ENCODE assay signal across 27 cellular contexts in the genomic region with DNA sequence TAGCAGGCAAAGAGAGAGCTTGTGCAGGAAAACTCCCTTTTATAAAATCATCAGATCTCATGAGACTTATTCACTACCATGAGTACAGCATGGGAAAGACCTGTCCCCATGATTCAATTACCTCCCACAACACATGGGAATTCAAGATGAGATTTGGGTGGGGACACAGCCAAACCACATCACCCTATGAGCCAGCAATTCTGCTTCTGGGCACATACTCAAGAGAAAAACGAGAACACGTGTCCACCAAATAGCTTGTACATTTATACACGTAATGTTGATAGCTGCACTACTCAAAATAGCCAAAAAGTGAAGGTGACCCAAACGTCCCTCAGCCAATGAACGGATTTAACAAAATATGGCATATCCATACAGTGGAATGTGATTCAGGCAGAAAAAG.
DNase-seq lines count a peak whose midpoint lies in the region; ATAC-seq and TF ChIP-seq lines count a peak whose summit lies in the region.
"Had no signal": no experiment of that assay in that cellular context is flagged by ENCODE, and none has a peak within 500 bp of the region (broad histone marks: within the 10 kb centered on the region; RNA-seq: fewer than 3 reads in every experiment).

No MANE protein-coding gene starts in this region.

- no peaks in the 10 kb centered on the region for H3K36me3 ChIP-seq in transverse colon
- H3K36me3 ChIP-seq: gastrocnemius medialis, right atrium auricular region, vagina had no signal

- H3K4me1 ChIP-seq in H9 (ENCODE audit: insufficient read depth, low read length) = peaks cover 3% of the 10 kb centered on the region; the same call in 1 of the 2 replicates
- H3K4me1 ChIP-seq in transverse colon = peaks cover 0 to 6% (median 2%) of the 10 kb centered on the region in 4 donors
- H3K4me1 ChIP-seq: gastrocnemius medialis, parathyroid adenoma, right atrium auricular region, vagina had no signal

- no peak overlapping the region for H2AFZ ChIP-seq in H9 (ENCODE audit: low read length)
- H2AFZ ChIP-seq: parathyroid adenoma had no signal

- H2AK5ac ChIP-seq in H9 (ENCODE audit: insufficient read length, low read length) = no peak overlapping the region

- H4K5ac ChIP-seq in H9 (ENCODE audit: insufficient read length, low read depth, low read length) = no peak overlapping the region

- no peak for TF ChIP-seq POLR2A in transverse colon (IDR thresholded peaks at IDR 0.05)

- H2BK20ac ChIP-seq in H9 (ENCODE audit: low read depth, low read length, poor library complexity, severe bottlenecking) = no peak overlapping the region

- H3K4me2 ChIP-seq in H9 (ENCODE audit: insufficient read depth, insufficient read length, low read length) = no peak overlapping the region

- no peak overlapping the region for H3K56ac ChIP-seq in H9 (ENCODE audit: insufficient read length, low read depth, low read length)

- ATAC-seq in HG03095 (IDR thresholded peaks at IDR 0.05; ENCODE audit: unreplicated experiment) = no peak
- ATAC-seq: activated T-helper 17 cell treated with anti-CD3 and anti-CD28 coated beads, Interleukin-2, amount 50 U/mL, for 72 hours; Right ventricle myocardium inferior; stimulated activated memory B cell treated with anti-CD40 and anti-IgM and Interleukin-4, amounts not matched to agents 10 μg/mL and 1 μg/mL and 100 μg/mL, for 72 hours had no signal

- DNase-seq in AG09319 (ENCODE audit: extremely low read depth, low read depth) (peak; percentile 52), H9 (no peak), astrocyte of the spinal cord (ENCODE audit: low read depth, low spot score) (peak; percentile 49), fibroblast of pulmonary artery (ENCODE audit: low read depth) (peak; percentile 28), SHP77 treated with DMSO at 0.1 percent for 48 hours (lab: John Stamatoyannopoulos, UW) (no peak), DMS79 (lab: John Stamatoyannopoulos, UW) (no peak), transverse colon (no peak)
- DNase-seq: activated B cell treated with CpG ODN at 0.5 μM for 24 hours; activated naive CD8-positive, alpha-beta T cell treated with anti-CD3 and anti-CD28 coated beads for 36 hours; C1 segment of cervical spinal cord; Caco-2; cortex of kidney; DMS79 treated with DMSO at 0.1 percent for 48 hours; gastrocnemius medialis; hippocampal formation; immature natural killer cell; NCI-H446 treated with DMSO at 0.1 percent for 48 hours; nephron progenitor cell; spleen; stimulated activated CD4-positive, alpha-beta T cell treated with anti-CD3 and anti-CD28 coated beads, Interleukin-4, amount 100 ng/mL, for 1 hour had no signal

- H3K23ac ChIP-seq in H9 (ENCODE audit: insufficient read length, low read depth, low read length) = no peak overlapping the region

- no peak overlapping the region for H3K9ac ChIP-seq in H9 (ENCODE audit: extremely low read depth, insufficient read length, low read length)
- H3K9ac ChIP-seq: parathyroid adenoma had no signal

- H2BK5ac ChIP-seq in H9 (ENCODE audit: insufficient read length, low read length) = no peak overlapping the region

- no peaks in the 10 kb centered on the region for H3K23me2 ChIP-seq in H9 (ENCODE audit: insufficient read length, low read depth, low read length, poor library complexity, severe bottlenecking)

- peaks cover 18 to 20% of the 10 kb centered on the region in 2 experiments for H3K4me1 Mint-ChIP-seq in H9
- H3K4me1 Mint-ChIP-seq: activated naive CD8-positive, alpha-beta T cell treated with anti-CD3 and anti-CD28 coated beads for 36 hours had no signal

- H2BK12ac ChIP-seq in H9 (ENCODE audit: insufficient read length, low read depth, low read length) = no peak overlapping the region

- H3K4me3 ChIP-seq in astrocyte of the spinal cord (ENCODE audit: low read depth, low read length) (no peak overlapping the region), fibroblast of pulmonary artery (replicated peaks; ENCODE audit: low read depth, low read length) (no peak overlapping the region), transverse colon (no peak overlapping the region)
- H3K4me3 ChIP-seq: gastrocnemius medialis, right atrium auricular region, spleen, vagina had no signal

- no peak overlapping the region for H3K14ac ChIP-seq in H9 (ENCODE audit: insufficient read depth, low read length)

- H4K91ac ChIP-seq in H9 (ENCODE audit: insufficient read length, low read depth, low read length) = no peak overlapping the region

- no peak overlapping the region for H4K8ac ChIP-seq in H9 (replicated peaks; ENCODE audit: insufficient read length, low read depth, low read length)

- H3K4ac ChIP-seq in H9 (ENCODE audit: low read depth, low read length) = no peak overlapping the region

- no peak overlapping the region for H3T11ph ChIP-seq in H9 (ENCODE audit: low read length)

- no peaks in the 10 kb centered on the region for H3K27me3 Mint-ChIP-seq in H9 (ENCODE audit: low read depth)
- H3K27me3 Mint-ChIP-seq: activated B cell treated with CpG ODN at 0.5 μM for 24 hours; activated naive CD8-positive, alpha-beta T cell treated with anti-CD3 and anti-CD28 coated beads for 36 hours; activated T-helper 17 cell treated with anti-CD3 and anti-CD28 coated beads, Interleukin-2, amount 50 U/mL, for 72 hours; stimulated activated memory B cell treated with anti-CD40 and anti-IgM and Interleukin-4, amounts not matched to agents 10 μg/mL and 1 μg/mL and 100 μg/mL, for 72 hours had no signal

- no peak overlapping the region for H3K4me3 Mint-ChIP-seq in H9
- H3K4me3 Mint-ChIP-seq: activated B cell treated with CpG ODN at 0.5 μM for 24 hours; activated naive CD8-positive, alpha-beta T cell treated with anti-CD3 and anti-CD28 coated beads for 36 hours; activated T-helper 17 cell treated with anti-CD3 and anti-CD28 coated beads, Interleukin-2, amount 50 U/mL, for 72 hours; immature natural killer cell; nephron progenitor cell; stimulated activated memory B cell treated with anti-CD40 and anti-IgM and Interleukin-4, amounts not matched to agents 10 μg/mL and 1 μg/mL and 100 μg/mL, for 72 hours had no signal

- intact Hi-C loops in transverse colon (cut with DNase I; ENCODE audit: low total_unique reads) = loop anchor here (10.0 kb wide), 1 partner anchor 1140 kb away; a partner anchor contains a TSS

- H4K20me1 ChIP-seq in H9 (ENCODE audit: control insufficient read depth, insufficient read depth, insufficient read length) = no peaks in the 10 kb centered on the region

- in situ Hi-C loops in astrocyte of the spinal cord (cut with HindIII; ENCODE audit: low sequenced_read_pairs) (no loop called here), transverse colon (cut with MboI; ENCODE audit: low pct_ligation_motif_present in 1 of 4, low pct_unique_long_range_greater_than_20kb in 1 of 4, low sequenced_read_pairs in 3 of 4) (loop anchor here in 3 of 4 donors (25.0 kb wide), 1 partner anchor 933 kb away; no protein-coding TSS in a partner anchor)

- no peak overlapping the region for H2BK15ac ChIP-seq in H9 (ENCODE audit: low read depth, low read length)

- no peak overlapping the region for H3K18ac ChIP-seq in H9 (ENCODE audit: insufficient read length, low read depth, low read length)

- H3K27me3 ChIP-seq in H9 (ENCODE audit: insufficient read depth, low read length) = no peaks in the 10 kb centered on the region
- no peaks in the 10 kb centered on the region for H3K27me3 ChIP-seq in transverse colon
- H3K27me3 ChIP-seq: gastrocnemius medialis, right atrium auricular region, spleen, vagina had no signal

- H3K79me1 ChIP-seq in H9 (ENCODE audit: insufficient read depth, low read depth, low read length, poor library complexity, severe bottlenecking) = no peaks in the 10 kb centered on the region

- no peaks in the 10 kb centered on the region; a peak in 1 of 5 replicates for H3K9me3 Mint-ChIP-seq in H9
- H3K9me3 Mint-ChIP-seq: activated B cell treated with CpG ODN at 0.5 μM for 24 hours; activated naive CD8-positive, alpha-beta T cell treated with anti-CD3 and anti-CD28 coated beads for 36 hours; activated T-helper 17 cell treated with anti-CD3 and anti-CD28 coated beads, Interleukin-2, amount 50 U/mL, for 72 hours; immature natural killer cell; nephron progenitor cell; stimulated activated memory B cell treated with anti-CD40 and anti-IgM and Interleukin-4, amounts not matched to agents 10 μg/mL and 1 μg/mL and 100 μg/mL, for 72 hours had no signal

- H2BK120ac ChIP-seq in H9 (ENCODE audit: low read depth, low read length, poor library complexity, severe bottlenecking) = no peak overlapping the region

- H3K9me3 ChIP-seq in H9 (ENCODE audit: control insufficient read depth, low read depth, low read length) = no peaks in the 10 kb centered on the region
- no peaks in the 10 kb centered on the region for H3K9me3 ChIP-seq in transverse colon
- H3K9me3 ChIP-seq: gastrocnemius medialis, right atrium auricular region, spleen, vagina had no signal

- H3K27ac ChIP-seq in H9 (ENCODE audit: insufficient read length, low read depth, low read length) (no peak overlapping the region), transverse colon (no peak overlapping the region)
- H3K27ac ChIP-seq: gastrocnemius medialis, parathyroid adenoma, right atrium auricular region, spleen, vagina had no signal

- H3K79me2 ChIP-seq in H9 (ENCODE audit: insufficient read depth, low read length) = no peaks in the 10 kb centered on the region
- H3K79me2 ChIP-seq: parathyroid adenoma had no signal

- peak overlapping the region in 2 of 3 experiments; percentile 10 to 50; a peak in 3 of 7 replicates for H3K27ac Mint-ChIP-seq in H9
- H3K27ac Mint-ChIP-seq: activated B cell treated with CpG ODN at 0.5 μM for 24 hours; activated naive CD8-positive, alpha-beta T cell treated with anti-CD3 and anti-CD28 coated beads for 36 hours; activated T-helper 17 cell treated with anti-CD3 and anti-CD28 coated beads, Interleukin-2, amount 50 U/mL, for 72 hours; nephron progenitor cell; stimulated activated memory B cell treated with anti-CD40 and anti-IgM and Interleukin-4, amounts not matched to agents 10 μg/mL and 1 μg/mL and 100 μg/mL, for 72 hours had no signal

- TF ChIP-seq EP300 in transverse colon (IDR thresholded peaks at IDR 0.05; ENCODE audit: low read depth) = no peak

- no CpG with 5 or more reads among the region's 5 CpGs for WGBS in H9 (ENCODE audit: extremely low coverage, insufficient read length, low lambda C conversion rate)
- WGBS in transverse colon (ENCODE audit: low coverage in 1 of 2), 2 donors = 83 to 95% methylated on average over 4 to 5 of the region's 5 CpGs

- peaks cover 6 to 15% (median 11%) of the 10 kb centered on the region in 3 experiments for H3K36me3 Mint-ChIP-seq in H9 (ENCODE audit: insufficient read depth in 1 of 3, low read depth in 3 of 3)

- no peak for TF ChIP-seq CTCF in AG09319 (IDR thresholded peaks at IDR 0.05; ENCODE audit: low read depth, low read length)
- no peak for TF ChIP-seq CTCF in H9 (conservative IDR thresholded peaks at IDR 0.05)
- TF ChIP-seq CTCF in astrocyte of the spinal cord (IDR thresholded peaks at IDR 0.05; ENCODE audit: low read depth, low read length) = no peak
- no peak for TF ChIP-seq CTCF in fibroblast of pulmonary artery (IDR thresholded peaks at IDR 0.05; ENCODE audit: low read length, missing control alignments)
- TF ChIP-seq CTCF in transverse colon (IDR thresholded peaks at IDR 0.05) = no peak

Comparison
In these comparisons a context has a peak if more than half of its experiments do, and no peak if none do; other contexts are left out.
1. DNase-seq: peak in AG09319 (single experiment), astrocyte of the spinal cord (single experiment) and fibroblast of pulmonary artery (single experiment); none in H9 (single experiment), SHP77 treated with DMSO at 0.1 percent for 48 hours (single experiment), DMS79 (single experiment) and transverse colon (single experiment).